In genomic region chr1:116373451-116374339, GRCh38 we compare ENCODE assay signal across 8 cellular contexts. TPM values are rescaled to one million over a fixed set of nuclear protein-coding genes. Genes with fewer than 3 reads are reported as not detected.
A peak's percentile ranks its signal among the peaks of the same experiment; 100 is the strongest.
DNase-seq lines count a peak whose midpoint lies in the region; ATAC-seq, FAIRE-seq and TF ChIP-seq lines count a peak whose summit lies in the region.

No MANE protein-coding gene starts in this region.

- intact Hi-C loops in IMR-90 (cut with micrococcal nuclease) (loop anchor here (1.0 to 5.0 kb wide), 2 partner anchors 45 to 221 kb away; no protein-coding TSS in a partner anchor), ascending aorta (cut with DNase I) (loop anchor here (2.0 to 10.0 kb wide), 8 partner anchors 45 to 1299 kb away; partner anchors contain the start of genes CD58, MAN1A2, NGF and TENT5C)

- peak overlapping the region; percentile 56 for H2BK5ac ChIP-seq in IMR-90 (ENCODE audit: low read depth, low read length, poor library complexity, severe bottlenecking)

- FAIRE-seq in RCC 7860 (lab: Jason Lieb, UNC) = no peak

- ATAC-seq in GM18909 (IDR thresholded peaks at IDR 0.05; ENCODE audit: poor library complexity, unreplicated experiment) (peak; percentile 5), IMR-90 (ENCODE audit: low read depth) (peak; percentile 53)

- peak overlapping the region; percentile 92 for H2AK9ac ChIP-seq in IMR-90 (replicated peaks; ENCODE audit: low read depth, low read length, poor library complexity)

- peak overlapping the region; percentile 84 for H3K4me2 ChIP-seq in IMR-90 (ENCODE audit: low read depth, low read length)

- H3K14ac ChIP-seq in IMR-90 (replicated peaks; ENCODE audit: low read depth, low read length) = peak overlapping the region; percentile 81

- peak overlapping the region; percentile 92 for H3K4me3 ChIP-seq in IMR-90 (ENCODE audit: insufficient read depth, low read depth, low read length)
- peak overlapping the region; percentile 78 to 81 for H3K4me3 ChIP-seq in ascending aorta
- peak overlapping the region; percentile 57 for H3K4me3 ChIP-seq in retinal pigment epithelial cell (ENCODE audit: low read length)

- H3K27me3 ChIP-seq in IMR-90 (ENCODE audit: control insufficient read depth, insufficient read depth, low read length) = peaks cover 9% of the 10 kb centered on the region; the same call in 1 of the 2 replicates
- H3K27me3 ChIP-seq in ascending aorta = no peaks in the 10 kb centered on the region

- H3K4ac ChIP-seq in IMR-90 (ENCODE audit: low read depth, low read length) = peak overlapping the region; percentile 63

- peak overlapping the region; percentile 80 for H3K27ac ChIP-seq in IMR-90 (ENCODE audit: insufficient read depth, low read length)
- H3K27ac ChIP-seq in ascending aorta = peak overlapping the region; percentile 95 to 96

- CTCF ChIA-PET in IMR-90 (lab: Yijun Ruan, JAX) = no interaction called here

- peak overlapping the region; percentile 90 for H3K9ac ChIP-seq in IMR-90 (ENCODE audit: low read depth, low read length)

- 0 out of 2 replicates have a peak overlapping the region, but pooled peaks have one; percentile 74 for H2AK5ac ChIP-seq in IMR-90 (ENCODE audit: low read depth, low read length)

- no peaks in the 10 kb centered on the region for H3K9me3 ChIP-seq in IMR-90 (ENCODE audit: control insufficient read depth, insufficient read depth, low read length)
- no peaks in the 10 kb centered on the region for H3K9me3 ChIP-seq in ascending aorta

- dilution Hi-C loops in IMR-90 (cut with HindIII; ENCODE audit: low sequenced_read_pairs, unreplicated experiment) = no loop called here

- peaks cover 37% of the 10 kb centered on the region for H4K20me1 ChIP-seq in IMR-90 (ENCODE audit: insufficient read depth, low read length)

- peaks cover 4% of the 10 kb centered on the region; the same call in 1 of the 2 replicates for H3K9me1 ChIP-seq in IMR-90 (ENCODE audit: insufficient read depth, low read length)

- peak overlapping the region; percentile 31; the same call in 1 of the 2 replicates for H4K91ac ChIP-seq in IMR-90 (ENCODE audit: insufficient read depth, low read depth, low read length)

- peak overlapping the region; percentile 51; the same call in 1 of the 2 replicates for H3K56ac ChIP-seq in IMR-90 (ENCODE audit: extremely low read depth, insufficient read depth, low read length)

- peak overlapping the region; percentile 68 to 72; a peak in 2 of 4 replicates for H4K8ac ChIP-seq in IMR-90 (ENCODE audit: low read depth in 2 of 2, low read length in 2 of 2)

- H3K23ac ChIP-seq in IMR-90 (ENCODE audit: low read depth, low read length) = peak overlapping the region; percentile 41; the same call in 1 of the 2 replicates

- peak overlapping the region; percentile 95 for H2AFZ ChIP-seq in IMR-90 (replicated peaks; ENCODE audit: low read length, poor library complexity)

- H4K5ac ChIP-seq in IMR-90 (ENCODE audit: low read depth, low read length) = peak overlapping the region; percentile 37; the same call in 1 of the 2 replicates

- peaks cover 21% of the 10 kb centered on the region for H3K4me1 ChIP-seq in IMR-90 (ENCODE audit: control insufficient read depth, insufficient read depth, low read length)
- peaks cover 23 to 42% of the 10 kb centered on the region in 2 donors for H3K4me1 ChIP-seq in ascending aorta

- in situ Hi-C loops in ACHN (cut with HindIII; ENCODE audit: low pct_ligation_motif_present, low pct_unique_long_range_greater_than_20kb, low sequenced_read_pairs) = no loop called here
- in situ Hi-C loops in IMR-90 (cut with MboI; ENCODE audit: low sequenced_read_pairs) = no loop called here

- TF ChIP-seq RAD21 in IMR-90 (IDR thresholded peaks at IDR 0.05; ENCODE audit: low read length) = no peak

- POLR2A ChIA-PET in IMR-90 (lab: Charles Lee; ENCODE audit: unreplicated experiment) = interaction anchor here (0.6 kb wide), 1 partner anchor 80 kb away, joined by 4 read pairs; no protein-coding TSS in a partner anchor

- peak overlapping the region; percentile 45 for H3K18ac ChIP-seq in IMR-90 (ENCODE audit: low read depth, low read length)

- TF ChIP-seq CTCF in IMR-90 (conservative IDR thresholded peaks at IDR 0.05; ENCODE audit: low read depth, low read length) = no peak
- TF ChIP-seq CTCF in ascending aorta (IDR thresholded peaks at IDR 0.05) = no peak
- no peak for TF ChIP-seq CTCF in retinal pigment epithelial cell (conservative IDR thresholded peaks at IDR 0.05; ENCODE audit: low read depth, low read length)

- BruUV-seq in IMR-90 (replicated peaks; lab: Mats Ljungman, UMichigan) = no TSS peak

- H3K36me3 ChIP-seq in IMR-90 (ENCODE audit: control insufficient read depth, insufficient read depth, low read length) = no peaks in the 10 kb centered on the region
- no peaks in the 10 kb centered on the region for H3K36me3 ChIP-seq in ascending aorta

- no peak overlapping the region for H2BK15ac ChIP-seq in IMR-90 (ENCODE audit: low read depth, low read length)

- H2BK20ac ChIP-seq in IMR-90 (ENCODE audit: low read depth, low read length) = no peak overlapping the region

- 1% methylated on average over 12 of the region's 82 CpGs; no CpG with 5 or more reads in 1 of the 2 experiments for WGBS in IMR-90 (ENCODE audit: extremely low coverage in 2 of 2, insufficient read length in 1 of 2), 2 experiments

- TF ChIP-seq POLR2A in IMR-90 (IDR thresholded peaks at IDR 0.05; ENCODE audit: low read depth, low read length) = no peak

- H2BK120ac ChIP-seq in IMR-90 (ENCODE audit: low read depth, low read length) = peak overlapping the region; percentile 4; the same call in 1 of the 2 replicates

- DNase-seq in ACHN (peak; percentile 44), IMR-90 (peak; percentile 24), T follicular helper cell (ENCODE audit: low read depth) (peak; percentile 34), ascending aorta (ENCODE audit: low spot score in 2 of 2) (peak; percentile 43 to 84), hypothalamus (lab: John Stamatoyannopoulos, UW) (peak in 30 of 51 donors; percentile 11 to 80 (median 50)), retinal pigment epithelial cell (ENCODE audit: low read depth) (no peak), RCC 7860 (ENCODE audit: low spot score) (no peak)

- H3K79me1 ChIP-seq in IMR-90 (ENCODE audit: low read depth in 1 of 2, low read length in 2 of 2) = peaks cover 4 to 41% of the 10 kb centered on the region in 2 experiments

TF ChIP-seq in IMR-90, 13 proteins besides CTCF, POLR2A, EP300 and RAD21:
- no peak for TF ChIP-seq ELK1 (IDR thresholded peaks at IDR 0.05; ENCODE audit: borderline replicate concordance, low read depth, low read length)
- no peak for TF ChIP-seq RCOR1 (IDR thresholded peaks at IDR 0.05; ENCODE audit: insufficient replicate concordance, low read length)
- no peak for TF ChIP-seq RFX5 (IDR thresholded peaks at IDR 0.05; ENCODE audit: low read depth, low read length)
- TF ChIP-seq MAFK (IDR thresholded peaks at IDR 0.05; ENCODE audit: low read depth, low read length) = no peak
- TF ChIP-seq CEBPB (IDR thresholded peaks at IDR 0.05; ENCODE audit: low read depth, low read length) = no peak
- no peak for TF ChIP-seq CHD1 (IDR thresholded peaks at IDR 0.05; ENCODE audit: low read depth, low read length)
- TF ChIP-seq MAZ (IDR thresholded peaks at IDR 0.05; ENCODE audit: borderline replicate concordance, low read depth, low read length) = no peak
- TF ChIP-seq MXI1 (IDR thresholded peaks at IDR 0.05; ENCODE audit: borderline replicate concordance, low read depth, low read length) = no peak
- no peak for TF ChIP-seq FOS (IDR thresholded peaks at IDR 0.05; ENCODE audit: low read depth, low read length)
- no peak for TF ChIP-seq BHLHE40 (IDR thresholded peaks at IDR 0.05; ENCODE audit: low read depth, low read length)
- TF ChIP-seq, protein P1, sequence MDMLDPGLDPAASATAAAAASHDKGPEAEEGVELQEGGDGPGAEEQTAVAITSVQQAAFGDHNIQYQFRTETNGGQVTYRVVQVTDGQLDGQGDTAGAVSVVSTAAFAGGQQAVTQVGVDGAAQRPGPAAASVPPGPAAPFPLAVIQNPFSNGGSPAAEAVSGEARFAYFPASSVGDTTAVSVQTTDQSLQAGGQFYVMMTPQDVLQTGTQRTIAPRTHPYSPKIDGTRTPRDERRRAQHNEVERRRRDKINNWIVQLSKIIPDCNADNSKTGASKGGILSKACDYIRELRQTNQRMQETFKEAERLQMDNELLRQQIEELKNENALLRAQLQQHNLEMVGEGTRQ (IDR thresholded peaks at IDR 0.05; ENCODE audit: low read depth, low read length) = no peak
- TF ChIP-seq SMC3 (IDR thresholded peaks at IDR 0.05; ENCODE audit: low read depth, low read length) = no peak
- TF ChIP-seq NFE2L2 (IDR thresholded peaks at IDR 0.05; ENCODE audit: low read depth, low read length) = no peak

RNA-seq across cellular contexts. Expression of gene ATP1A1, which starts 0.7 kb away (rescaled TPM):
- 107 and 116 TPM in 2 replicates for total RNA-seq in IMR-90 (2012; rRNA removed)
- 124 and 125 TPM in 2 replicates for polyA plus RNA-seq in IMR-90 (2012; rRNA removed)
- polyA plus RNA-seq in IMR-90 (2012; cell fraction: cytosol; rRNA removed) = 80.5 and 128 TPM in 2 replicates
- 50.7 and 113 TPM in 2 replicates for polyA plus RNA-seq in IMR-90 (2012; cell fraction: nucleus; rRNA removed; ENCODE audit: low replicate concordance)
- 255 TPM for total RNA-seq in ascending aorta

Comparison
In these comparisons a context has a peak if more than half of its experiments do, and no peak if none do; other contexts are left out.
1. DNase-seq: peak in ACHN (single experiment), IMR-90 (single experiment), T follicular helper cell (single experiment), ascending aorta (2 of 2) and hypothalamus (30 of 51); none in retinal pigment epithelial cell (single experiment) and RCC 7860 (single experiment).
2. Peak in every context shown above with its lines, with median percentiles within 50 percentile points of each other: H3K4me3 ChIP-seq.